ENCODE assay signal across 12 cellular contexts in the genomic region with DNA sequence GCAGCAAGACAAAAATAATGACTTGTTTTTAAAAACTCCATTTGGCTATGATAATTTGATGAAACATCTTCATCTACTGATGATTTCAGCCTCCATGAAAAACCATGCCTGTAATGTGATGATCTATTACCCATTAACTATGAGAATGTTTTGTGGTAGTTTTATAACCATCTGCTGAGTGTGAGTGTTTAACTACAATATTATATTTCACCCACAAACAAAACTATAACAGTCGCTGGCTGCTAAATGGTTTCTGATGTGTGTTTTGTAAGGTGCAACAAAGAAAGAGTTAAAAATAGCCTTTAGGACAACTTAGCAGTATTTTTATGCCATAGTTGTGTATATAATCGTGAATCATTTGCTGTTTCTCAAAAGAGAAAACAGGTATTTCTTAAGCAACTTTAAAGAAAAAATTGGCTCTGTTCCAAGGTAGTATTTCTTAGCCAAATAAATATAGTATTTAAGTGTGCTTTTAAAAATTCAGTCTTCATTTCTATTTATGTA. TPM values are rescaled to one million over a fixed set of nuclear protein-coding genes. Genes with fewer than 3 reads are reported as not detected.
DNase-seq lines count a peak whose midpoint lies in the region; ATAC-seq and TF ChIP-seq lines count a peak whose summit lies in the region.
"Had no signal": no experiment of that assay in that cellular context is flagged by ENCODE, and none has a peak within 500 bp of the region (broad histone marks: within the 10 kb centered on the region; RNA-seq: fewer than 3 reads in every experiment).

No MANE protein-coding gene starts in this region.

- H3K9me3 ChIP-seq in SK-N-SH (no peaks in the 10 kb centered on the region), ascending aorta (no peaks in the 10 kb centered on the region)
- H3K9me3 ChIP-seq: lower lobe of right lung, neutrophil had no signal

- no peak for TF ChIP-seq EP300 in SK-N-SH (IDR thresholded peaks at IDR 0.05; ENCODE audit: borderline replicate concordance in 1 of 2, low read depth in 1 of 2, low read length in 1 of 2)

- H3K36me3 Mint-ChIP-seq in mesothelial cell of epicardium, result peaks cover 5% of the 10 kb centered on the region
- no peaks in the 10 kb centered on the region for H3K36me3 Mint-ChIP-seq in activated CD8-positive, alpha-beta T cell treated with anti-CD3 and anti-CD28 coated beads, Interleukin-2, amount 10 ng/mL, durations not matched to agents 7 days and 5 days (ENCODE audit: low read depth)

- no peaks in the 10 kb centered on the region for H4K20me1 ChIP-seq in SK-N-SH (ENCODE audit: insufficient read depth)

- peaks cover 44% of the 10 kb centered on the region for H3K4me1 Mint-ChIP-seq in mesothelial cell of epicardium
- peaks cover 18% of the 10 kb centered on the region for H3K4me1 Mint-ChIP-seq in activated CD8-positive, alpha-beta T cell treated with anti-CD3 and anti-CD28 coated beads, Interleukin-2, amount 10 ng/mL, durations not matched to agents 7 days and 5 days (ENCODE audit: low read depth)

- no peak for TF ChIP-seq CTCF in SK-N-SH (IDR thresholded peaks at IDR 0.05)
- TF ChIP-seq CTCF in mesothelial cell of epicardium (IDR thresholded peaks at IDR 0.05; ENCODE audit: unreplicated experiment), result no peak
- TF ChIP-seq CTCF in ascending aorta (IDR thresholded peaks at IDR 0.05), result no peak

- intact Hi-C loops in ascending aorta (cut with DNase I), result no loop called here

- peaks cover 5 to 30% of the 10 kb centered on the region in 2 experiments; a peak in 3 of 4 replicates for H3K4me1 ChIP-seq in SK-N-SH (ENCODE audit: control insufficient read depth in 1 of 2, insufficient read depth in 2 of 2, low read depth in 1 of 2, low read length in 1 of 2)
- H3K4me1 ChIP-seq in ascending aorta, result peaks cover 0 to 18% of the 10 kb centered on the region in 2 donors

- peak overlapping the region; percentile 91 for H3K9ac ChIP-seq in SK-N-SH

- H3K36me3 ChIP-seq in SK-N-SH (replicated peaks in 1 of 2; ENCODE audit: control insufficient read depth in 1 of 2, insufficient read depth in 2 of 2, low read length in 1 of 2) (peaks cover 0 to 11% of the 10 kb centered on the region in 2 experiments), ascending aorta (peaks cover 0 to 4% of the 10 kb centered on the region in 2 donors)
- H3K36me3 ChIP-seq: lower lobe of right lung, neutrophil had no signal

- POLR2A ChIA-PET in SK-N-SH (lab: Yijun Ruan, JAX), result no interaction called here
- POLR2A ChIA-PET in activated CD8-positive, alpha-beta T cell treated with anti-CD3 and anti-CD28 coated beads, Interleukin-2, amount 10 ng/mL, durations not matched to agents 7 days and 5 days (lab: Charles Lee), result no interaction called here

- peak overlapping the region; percentile 39 for H3K27ac Mint-ChIP-seq in mesothelial cell of epicardium
- no peak overlapping the region for H3K27ac Mint-ChIP-seq in activated CD8-positive, alpha-beta T cell treated with anti-CD3 and anti-CD28 coated beads, Interleukin-2, amount 10 ng/mL, durations not matched to agents 7 days and 5 days
- H3K27ac Mint-ChIP-seq: activated B cell treated with CpG ODN at 0.5 μM for 24 hours had no signal

- peaks cover 30% of the 10 kb centered on the region for H3K79me2 ChIP-seq in SK-N-SH (ENCODE audit: insufficient read depth)

- no peak for TF ChIP-seq RAD21 in SK-N-SH (IDR thresholded peaks at IDR 0.05; ENCODE audit: low read length)

- H3K9me3 Mint-ChIP-seq in mesothelial cell of epicardium, result no peaks in the 10 kb centered on the region
- no peaks in the 10 kb centered on the region for H3K9me3 Mint-ChIP-seq in activated CD8-positive, alpha-beta T cell treated with anti-CD3 and anti-CD28 coated beads, Interleukin-2, amount 10 ng/mL, durations not matched to agents 7 days and 5 days (ENCODE audit: insufficient read depth)
- H3K9me3 Mint-ChIP-seq: activated B cell treated with CpG ODN at 0.5 μM for 24 hours had no signal

- no peak for ATAC-seq in activated CD8-positive, alpha-beta T cell treated with anti-CD3 and anti-CD28 coated beads, Interleukin-2, amount 10 ng/mL, durations not matched to agents 7 days and 5 days
- no peak for ATAC-seq in GM18520 (IDR thresholded peaks at IDR 0.05; ENCODE audit: unreplicated experiment)
- ATAC-seq: lower lobe of right lung had no signal

- peak overlapping the region; percentile 86 for H3K4me2 ChIP-seq in SK-N-SH

- H3K27me3 ChIP-seq in SK-N-SH (ENCODE audit: insufficient read depth) (no peaks in the 10 kb centered on the region), ascending aorta (no peaks in the 10 kb centered on the region)

- no peaks in the 10 kb centered on the region for H3K9me2 ChIP-seq in SK-N-SH

- peak; percentile 70 for DNase-seq in ELR (ENCODE audit: low read depth)
- DNase-seq in NCI-H2029 (lab: John Stamatoyannopoulos, UW), result peak; percentile 36
- DNase-seq in SK-N-SH, result no peak
- DNase-seq in mesothelial cell of epicardium (ENCODE audit: low spot score in 2 of 2, unreplicated experiment in 2 of 2), result no peak
- no peak for DNase-seq in T-helper 9 cell
- DNase-seq in ascending aorta (ENCODE audit: low spot score in 2 of 2), result no peak
- no peak for DNase-seq in activated CD8-positive, alpha-beta T cell treated with anti-CD3 and anti-CD28 coated beads, Interleukin-2, amount 10 ng/mL, durations not matched to agents 7 days and 5 days
- DNase-seq: activated B cell treated with CpG ODN at 0.5 μM for 24 hours, lower lobe of right lung, MV-4-11 had no signal

- H2AFZ ChIP-seq in SK-N-SH (ENCODE audit: low read depth), result no peak overlapping the region

- CTCF ChIA-PET in SK-N-SH (lab: Yijun Ruan, JAX), result no interaction called here
- CTCF ChIA-PET in activated CD8-positive, alpha-beta T cell treated with anti-CD3 and anti-CD28 coated beads, Interleukin-2, amount 10 ng/mL, durations not matched to agents 7 days and 5 days (lab: Charles Lee), result interaction anchor here (1.7 kb wide), 1 partner anchor 27 kb away, joined by 6 read pairs; no protein-coding TSS in a partner anchor

- 12% methylated on average over 2 of the region's 2 CpGs for WGBS in SK-N-SH (ENCODE audit: low lambda C conversion rate)

- peaks cover 66% of the 10 kb centered on the region for H3F3A ChIP-seq in SK-N-SH (replicated peaks; ENCODE audit: insufficient read depth)

- peak overlapping the region in 1 of 2 experiments; percentile 98; a peak in 2 of 4 replicates for H3K27ac ChIP-seq in SK-N-SH (ENCODE audit: low read depth in 2 of 2, low read length in 1 of 2)
- H3K27ac ChIP-seq in ascending aorta, result no peak overlapping the region
- H3K27ac ChIP-seq: lower lobe of right lung, neutrophil had no signal

- peak overlapping the region; percentile 85 for H3K4me3 Mint-ChIP-seq in mesothelial cell of epicardium
- H3K4me3 Mint-ChIP-seq in activated CD8-positive, alpha-beta T cell treated with anti-CD3 and anti-CD28 coated beads, Interleukin-2, amount 10 ng/mL, durations not matched to agents 7 days and 5 days, result no peak overlapping the region
- H3K4me3 Mint-ChIP-seq: activated B cell treated with CpG ODN at 0.5 μM for 24 hours had no signal

- H3K27me3 Mint-ChIP-seq in mesothelial cell of epicardium (ENCODE audit: low read depth), result peaks cover 40% of the 10 kb centered on the region
- H3K27me3 Mint-ChIP-seq in activated CD8-positive, alpha-beta T cell treated with anti-CD3 and anti-CD28 coated beads, Interleukin-2, amount 10 ng/mL, durations not matched to agents 7 days and 5 days (ENCODE audit: low read depth), result peaks cover 67% of the 10 kb centered on the region

- H3K4me3 ChIP-seq in SK-N-SH (ENCODE audit: low read depth in 2 of 2, low read length in 1 of 2) (peak overlapping the region; percentile 57 to 77; a peak in 2 of 4 replicates), ascending aorta (peak overlapping the region in 1 of 2 donors; percentile 81)
- H3K4me3 ChIP-seq: lower lobe of right lung had no signal

TF ChIP-seq in SK-N-SH, 30 proteins besides CTCF, POLR2A, EP300 and RAD21 (continues in another document):
- TF ChIP-seq, protein P1, sequence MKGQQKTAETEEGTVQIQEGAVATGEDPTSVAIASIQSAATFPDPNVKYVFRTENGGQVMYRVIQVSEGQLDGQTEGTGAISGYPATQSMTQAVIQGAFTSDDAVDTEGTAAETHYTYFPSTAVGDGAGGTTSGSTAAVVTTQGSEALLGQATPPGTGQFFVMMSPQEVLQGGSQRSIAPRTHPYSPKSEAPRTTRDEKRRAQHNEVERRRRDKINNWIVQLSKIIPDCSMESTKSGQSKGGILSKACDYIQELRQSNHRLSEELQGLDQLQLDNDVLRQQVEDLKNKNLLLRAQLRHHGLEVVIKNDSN (IDR thresholded peaks at IDR 0.05; ENCODE audit: borderline replicate concordance, low read depth), result no peak
- TF ChIP-seq, protein P2, sequence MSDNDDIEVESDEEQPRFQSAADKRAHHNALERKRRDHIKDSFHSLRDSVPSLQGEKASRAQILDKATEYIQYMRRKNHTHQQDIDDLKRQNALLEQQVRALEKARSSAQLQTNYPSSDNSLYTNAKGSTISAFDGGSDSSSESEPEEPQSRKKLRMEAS (IDR thresholded peaks at IDR 0.05; ENCODE audit: low read depth), result no peak
- TF ChIP-seq GABPA (IDR thresholded peaks at IDR 0.05; ENCODE audit: low read depth) (no peak), NRF1 (IDR thresholded peaks at IDR 0.05; ENCODE audit: low read depth, low read length) (no peak), TAF1 (IDR thresholded peaks at IDR 0.05; ENCODE audit: borderline replicate concordance, low read depth, low read length) (no peak), MEF2A (IDR thresholded peaks at IDR 0.05; ENCODE audit: borderline replicate concordance, low read depth) (no peak), NFIC (IDR thresholded peaks at IDR 0.05; ENCODE audit: borderline replicate concordance) (peak; percentile 9; the same call in 1 of the 2 replicates), SIN3A (IDR thresholded peaks at IDR 0.05; ENCODE audit: borderline replicate concordance, low read depth, low read length) (no peak), TCF12 (IDR thresholded peaks at IDR 0.05) (peak; percentile 51), JUND (IDR thresholded peaks at IDR 0.05) (0 out of 2 replicates have a peak, but pooled peaks have one; percentile 29), RCOR1 (IDR thresholded peaks at IDR 0.05; ENCODE audit: low read length) (no peak)

RNA-seq across cellular contexts. Expression of a gene that starts 4.9 kb away (rescaled TPM):
- 29.0 and 29.1 TPM in 2 replicates for polyA plus RNA-seq in SK-N-SH (2012; rRNA removed)
- polyA plus RNA-seq in SK-N-SH (2012; cell fraction: cytosol; rRNA removed), result 25.7 and 33.9 TPM in 2 replicates
- 34.9 and 36.4 TPM in 2 replicates for polyA plus RNA-seq in SK-N-SH (2012; cell fraction: nucleus; rRNA removed)
- 5.6 to 6.9 TPM (median 6.5 TPM) in 3 replicates for total RNA-seq in mesothelial cell of epicardium
- not detected for total RNA-seq in ascending aorta
- not detected for total RNA-seq in activated CD8-positive, alpha-beta T cell treated with anti-CD3 and anti-CD28 coated beads, Interleukin-2, amount 10 ng/mL, durations not matched to agents 7 days and 5 days
- total RNA-seq: activated B cell treated with CpG ODN at 0.5 μM for 24 hours had no signal

Comparison
In these comparisons a context has a peak if more than half of its experiments do, and no peak if none do; other contexts are left out.
1. DNase-seq: peak in ELR (single experiment) and NCI-H2029 (single experiment); none in SK-N-SH (single experiment), mesothelial cell of epicardium (0 of 2), T-helper 9 cell (single experiment), ascending aorta (0 of 2) and activated CD8-positive, alpha-beta T cell treated with anti-CD3 and anti-CD28 coated beads, Interleukin-2, amount 10 ng/mL, durations not matched to agents 7 days and 5 days (single experiment).